In the genomic region with DNA sequence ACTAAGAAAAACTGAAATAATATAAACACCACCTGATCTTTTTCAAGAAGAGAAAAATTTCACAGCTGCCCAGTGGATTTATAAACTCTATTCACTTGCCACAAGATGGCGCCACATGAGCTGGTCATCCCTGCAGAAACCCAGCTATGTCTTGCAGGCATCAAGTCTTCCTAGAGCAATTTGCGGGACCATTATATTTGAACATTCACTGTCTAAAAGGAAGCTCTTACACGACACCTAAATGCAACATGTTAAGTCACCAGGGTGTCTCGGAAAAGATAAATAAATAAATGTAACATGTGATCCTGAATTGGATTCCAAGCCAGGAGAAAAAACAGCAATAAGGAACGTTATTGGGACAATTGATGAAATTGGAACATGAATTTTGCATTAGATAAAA, we compare ENCODE assay signal across 8 cellular contexts. TPM values are rescaled to one million over a fixed set of nuclear protein-coding genes. Genes with fewer than 3 reads are reported as not detected.
DNase-seq lines count a peak whose midpoint lies in the region; ATAC-seq, FAIRE-seq and TF ChIP-seq lines count a peak whose summit lies in the region.

No MANE protein-coding gene starts in this region.

- peak; percentile 69 for ATAC-seq in activated B cell treated with CpG ODN at 0.5 μM for 24 hours (ENCODE audit: low read depth)
- no peak for ATAC-seq in GM21423 (IDR thresholded peaks at IDR 0.05; ENCODE audit: unreplicated experiment)

- H3K4me1 Mint-ChIP-seq in activated B cell treated with CpG ODN at 0.5 μM for 24 hours: peaks cover 2% of the 10 kb centered on the region

- H3K27me3 Mint-ChIP-seq in activated B cell treated with CpG ODN at 0.5 μM for 24 hours: no peaks in the 10 kb centered on the region

- peak; percentile 87 for FAIRE-seq in GM18507 (lab: Jason Lieb, UNC)

- intact Hi-C loops in activated B cell treated with CpG ODN at 0.5 μM for 24 hours (cut with micrococcal nuclease): loop anchor here (1.0 to 5.0 kb wide), 7 partner anchors 20 to 329 kb away; a partner anchor contains a TSS

- no peak overlapping the region for H3K4me3 Mint-ChIP-seq in activated B cell treated with CpG ODN at 0.5 μM for 24 hours

- no peak overlapping the region for H3K4me3 ChIP-seq in cardiac fibroblast (replicated peaks in 1 of 2; ENCODE audit: low read depth in 2 of 2, low read length in 2 of 2)

- POLR2A ChIA-PET in activated B cell treated with CpG ODN at 0.5 μM for 24 hours (lab: Charles Lee): interaction anchor here (0.6 to 1.5 kb wide), 8 partner anchors 8 to 295 kb away, joined by 3 to 5 read pairs (median 3); a partner anchor contains a TSS

- peak; percentile 81 for DNase-seq in A172 (ENCODE audit: low spot score)
- DNase-seq in GM18507 (ENCODE audit: extremely low spot score, insufficient read length, low read depth): peak; percentile 63
- DNase-seq in NCI-H226: peak; percentile 61
- DNase-seq in activated B cell treated with CpG ODN at 0.5 μM for 24 hours: peak; percentile 44
- DNase-seq in cardiac fibroblast (ENCODE audit: low read depth in 2 of 2): peak; percentile 93 to 95
- DNase-seq in left kidney (ENCODE audit: low read depth, low spot score): peak; percentile 95
- peak; percentile 80 for DNase-seq in stimulated activated CD4-positive, alpha-beta T cell treated with anti-CD3 and anti-CD28 coated beads, Interleukin-4, amount 100 ng/mL, for 24 hours

- no peaks in the 10 kb centered on the region for H3K9me3 Mint-ChIP-seq in activated B cell treated with CpG ODN at 0.5 μM for 24 hours

- no peak overlapping the region for H3K27ac Mint-ChIP-seq in activated B cell treated with CpG ODN at 0.5 μM for 24 hours

- no peak for TF ChIP-seq CTCF in activated B cell treated with CpG ODN at 0.5 μM for 24 hours (IDR thresholded peaks at IDR 0.05)
- peak; percentile 56 for TF ChIP-seq CTCF in cardiac fibroblast (IDR thresholded peaks at IDR 0.05; ENCODE audit: low read depth, low read length)

- CTCF ChIA-PET in activated B cell treated with CpG ODN at 0.5 μM for 24 hours (lab: Charles Lee): interaction anchor here (0.6 to 2.1 kb wide), 39 partner anchors 8 to 514 kb away, joined by 3 to 25 read pairs (median 4); a partner anchor contains a TSS

- no peaks in the 10 kb centered on the region for H3K36me3 Mint-ChIP-seq in activated B cell treated with CpG ODN at 0.5 μM for 24 hours (ENCODE audit: low read depth)

RNA-seq across cellular contexts. Expression of a gene that starts 20.3 kb away (rescaled TPM):
- total RNA-seq in A172 (2014; rRNA removed; shearing (Covaris generic)): 76.5 and 78.4 TPM in 2 replicates
- total RNA-seq in activated B cell treated with CpG ODN at 0.5 μM for 24 hours: 157 and 176 TPM in 2 replicates

RNA-seq across cellular contexts. Expression of a gene that starts 42.8 kb away (rescaled TPM):
- 6.5 and 11.0 TPM in 2 replicates for total RNA-seq in A172 (2014; rRNA removed; shearing (Covaris generic))
- 14.6 and 14.7 TPM in 2 replicates for total RNA-seq in activated B cell treated with CpG ODN at 0.5 μM for 24 hours

RNA-seq across cellular contexts. Expression of a gene that starts 43.1 kb away (rescaled TPM):
- 328 and 380 TPM in 2 replicates for total RNA-seq in A172 (2014; rRNA removed; shearing (Covaris generic))
- total RNA-seq in activated B cell treated with CpG ODN at 0.5 μM for 24 hours: 37.0 and 37.8 TPM in 2 replicates

Comparison
In these comparisons a context has a peak if more than half of its experiments do, and no peak if none do; other contexts are left out.
1. DNase-seq: peak in every context shown above with its lines; median percentile 95 in left kidney; 94 in cardiac fibroblast; 81 in A172; 80 in stimulated activated CD4-positive, alpha-beta T cell treated with anti-CD3 and anti-CD28 coated beads, Interleukin-4, amount 100 ng/mL, for 24 hours; 63 in GM18507; 61 in NCI-H226; 44 in activated B cell treated with CpG ODN at 0.5 μM for 24 hours.